In the genomic region with DNA sequence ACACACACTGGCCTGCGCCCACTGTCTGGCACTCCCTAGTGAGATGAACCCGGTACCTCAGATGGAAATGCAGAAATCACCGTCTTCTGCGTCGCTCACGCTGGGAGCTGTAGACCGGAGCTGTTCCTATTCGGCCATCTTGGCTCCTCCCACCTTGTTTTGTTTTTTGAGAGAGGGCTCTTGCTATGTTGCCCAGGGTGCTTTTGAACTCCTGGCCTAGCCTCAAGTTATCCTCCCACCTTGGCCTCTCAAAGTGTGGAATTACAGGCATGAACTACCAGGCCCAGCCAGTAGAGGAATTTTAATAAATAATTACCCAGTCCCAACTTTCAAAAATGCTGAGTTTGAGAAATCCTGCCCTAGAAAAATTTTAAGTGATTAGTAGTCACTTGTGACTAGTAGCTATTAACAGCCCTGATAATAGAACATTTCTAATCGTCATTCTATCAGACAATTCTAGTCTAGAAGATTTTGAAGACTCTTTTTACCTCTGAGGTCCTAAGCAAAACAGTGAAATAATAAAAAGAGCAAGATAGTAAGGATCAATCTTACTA, we compare ENCODE assay signal across 18 cellular contexts. TPM values are rescaled to one million over a fixed set of nuclear protein-coding genes. Genes with fewer than 3 reads are reported as not detected.
DNase-seq lines count a peak whose midpoint lies in the region; ATAC-seq, FAIRE-seq and TF ChIP-seq lines count a peak whose summit lies in the region.
"Had no signal": no experiment of that assay in that cellular context is flagged by ENCODE, and none has a peak within 500 bp of the region (broad histone marks: within the 10 kb centered on the region; RNA-seq: fewer than 3 reads in every experiment).

No MANE protein-coding gene starts in this region.

- H3K27ac Mint-ChIP-seq in CD8-positive, alpha-beta memory T cell: no peak overlapping the region
- H3K27ac Mint-ChIP-seq: CD4-positive, CD25-positive, alpha-beta regulatory T cell had no signal

- no peak for ATAC-seq in K562

- peaks cover 0 to 11% (median 2%) of the 10 kb centered on the region in 3 donors for H3K36me3 Mint-ChIP-seq in CD8-positive, alpha-beta memory T cell
- H3K36me3 Mint-ChIP-seq: CD4-positive, CD25-positive, alpha-beta regulatory T cell had no signal

- no peaks in the 10 kb centered on the region for H3K4me1 Mint-ChIP-seq in CD8-positive, alpha-beta memory T cell
- H3K4me1 Mint-ChIP-seq: CD4-positive, CD25-positive, alpha-beta regulatory T cell had no signal

- DNase-seq in NCI-H146 (lab: John Stamatoyannopoulos, UW) (peak; percentile 6), NCI-H146 treated with DMSO at 0.1 percent for 48 hours (lab: John Stamatoyannopoulos, UW; ENCODE audit: unreplicated experiment) (no peak), DMS53 (lab: John Stamatoyannopoulos, UW) (peak; percentile 79), K562 (ENCODE audit: extremely low read depth in 1 of 4, low spot score in 3 of 4) (no peak), glomerular visceral epithelial cell (ENCODE audit: extremely low spot score) (no peak), GM20000 (ENCODE audit: low spot score) (no peak)
- no peak for DNase-seq in CD8-positive, alpha-beta memory T cell
- DNase-seq: 8988T; ACHN; CD4-positive, CD25-positive, alpha-beta regulatory T cell; DMS153; GF-D8; KBM-7 had no signal

- H3K9me3 Mint-ChIP-seq in CD8-positive, alpha-beta memory T cell: no peaks in the 10 kb centered on the region

- in situ Hi-C loops in K562 (cut with MboI): no loop called here

- 0 out of 2 replicates have a peak, but pooled peaks cover 2% of the 10 kb centered on the region for H3K9me3 ChIP-seq in K562 (replicated peaks; ENCODE audit: control insufficient read depth, insufficient read depth, low read depth, low read length)
- no peaks in the 10 kb centered on the region for H3K9me3 ChIP-seq in CD8-positive, alpha-beta memory T cell (ENCODE audit: low read length)
- H3K9me3 ChIP-seq: HAP-1 had no signal

- H3K4me2 ChIP-seq in K562 (ENCODE audit: insufficient read depth, low read length): no peak overlapping the region
- H3K4me2 ChIP-seq: BLaER1 treated with 17β-estradiol and CSF1 and Interleukin-3, amounts not matched to agents 10 nM and 100 nM had no signal

- no TSS peak for BruUV-seq in K562 (replicated peaks; lab: Mats Ljungman, UMichigan)

- peaks cover 0 to 9% of the 10 kb centered on the region in 2 experiments; a peak in 4 of 5 replicates for H3K4me1 ChIP-seq in K562 (replicated peaks in 1 of 2; ENCODE audit: control insufficient read depth in 2 of 2, insufficient read depth in 2 of 2, low read length in 2 of 2)
- H3K4me1 ChIP-seq in CD8-positive, alpha-beta memory T cell (ENCODE audit: insufficient read depth, low read length): no peaks in the 10 kb centered on the region
- H3K4me1 ChIP-seq: BLaER1 treated with 17β-estradiol and CSF1 and Interleukin-3, amounts not matched to agents 10 nM and 100 nM had no signal

- no peaks in the 10 kb centered on the region for H3K79me2 ChIP-seq in K562 (ENCODE audit: control insufficient read depth, insufficient read depth, low read length)

- no peaks in the 10 kb centered on the region for H3K9me1 ChIP-seq in K562 (ENCODE audit: control insufficient read depth, insufficient read depth, low read length)

- H3K9ac ChIP-seq in K562 (ENCODE audit: insufficient read depth in 1 of 2, low read depth in 2 of 2, low read length in 2 of 2): no peak overlapping the region
- H3K9ac ChIP-seq: BLaER1 treated with 17β-estradiol and CSF1 and Interleukin-3, amounts not matched to agents 10 nM and 100 nM had no signal

- H3K4me3 ChIP-seq in K562: no peak overlapping the region
- no peak overlapping the region for H3K4me3 ChIP-seq in CD8-positive, alpha-beta memory T cell (ENCODE audit: low read length)
- H3K4me3 ChIP-seq: BLaER1 treated with 17β-estradiol and CSF1 and Interleukin-3, amounts not matched to agents 10 nM and 100 nM; HAP-1 had no signal

- H3K27me3 Mint-ChIP-seq in CD8-positive, alpha-beta memory T cell: peaks cover 4 to 16% of the 10 kb centered on the region in 2 donors
- H3K27me3 Mint-ChIP-seq: CD4-positive, CD25-positive, alpha-beta regulatory T cell had no signal

- no peaks in the 10 kb centered on the region for H3K27me3 ChIP-seq in K562 (ENCODE audit: control insufficient read depth in 2 of 2, insufficient read depth in 2 of 2, low read length in 2 of 2)
- no peaks in the 10 kb centered on the region for H3K27me3 ChIP-seq in CD8-positive, alpha-beta memory T cell (ENCODE audit: insufficient read depth, low read length, poor library complexity, severe bottlenecking)
- H3K27me3 ChIP-seq: BLaER1 treated with 17β-estradiol and CSF1 and Interleukin-3, amounts not matched to agents 10 nM and 100 nM had no signal

- no peak for TF ChIP-seq RAD21 in K562 (CRISPR knock-in tag; conservative IDR thresholded peaks at IDR 0.05 in 1 of 2, IDR thresholded peaks at IDR 0.05 in 1 of 2)

- WGBS in K562 (ENCODE audit: insufficient coverage, low coverage, missing lambda C conversion rate): 28% methylated on average over 1 of the region's 9 CpGs

- H2AFZ ChIP-seq in K562 (ENCODE audit: low read depth, low read length): no peak overlapping the region

- CTCF ChIA-PET in K562 (lab: Yijun Ruan, JAX; ENCODE audit: low intra/inter-chr PET ratio): no interaction called here
- CTCF ChIA-PET in CD8-positive, alpha-beta memory T cell (lab: Charles Lee): no interaction called here

- POLR2A ChIA-PET in K562 (lab: Yijun Ruan, JAX): no interaction called here
- POLR2A ChIA-PET in CD8-positive, alpha-beta memory T cell (lab: Charles Lee): no interaction called here

- FAIRE-seq in K562 (lab: Jason Lieb, UNC): no peak
- FAIRE-seq: GM19239, H1, HTR-8/SVneo had no signal

- TF ChIP-seq CTCF in K562 (IDR thresholded peaks at IDR 0.05 in 2 of 3, conservative IDR thresholded peaks at IDR 0.05 in 1 of 3; ENCODE audit: insufficient read depth in 2 of 3, low read depth in 1 of 3, low read length in 3 of 3) (no peak), GM20000 (IDR thresholded peaks at IDR 0.05; ENCODE audit: extremely low read depth, missing control alignments) (no peak)

- no peak for TF ChIP-seq EP300 in K562 (IDR thresholded peaks at IDR 0.05; ENCODE audit: low read length)

- intact Hi-C loops in K562 (cut with micrococcal nuclease): no loop called here

- no peak overlapping the region for H3K27ac ChIP-seq in K562 (ENCODE audit: extremely low read depth, low read depth, low read length)
- no peak overlapping the region for H3K27ac ChIP-seq in CD8-positive, alpha-beta memory T cell (ENCODE audit: low read depth, low read length)
- H3K27ac ChIP-seq: BLaER1 treated with 17β-estradiol and CSF1 and Interleukin-3, amounts not matched to agents 10 nM and 100 nM had no signal

- no peak for TF ChIP-seq POLR2A in K562 (conservative IDR thresholded peaks at IDR 0.05)

- no peaks in the 10 kb centered on the region for H3K36me3 ChIP-seq in K562 (ENCODE audit: control insufficient read depth, insufficient read depth, low read length)
- H3K36me3 ChIP-seq in CD8-positive, alpha-beta memory T cell (ENCODE audit: insufficient read depth, low read length): no peaks in the 10 kb centered on the region
- H3K36me3 ChIP-seq: BLaER1 treated with 17β-estradiol and CSF1 and Interleukin-3, amounts not matched to agents 10 nM and 100 nM; HAP-1 had no signal

- H3K4me3 Mint-ChIP-seq in CD8-positive, alpha-beta memory T cell: no peak overlapping the region
- H3K4me3 Mint-ChIP-seq: CD4-positive, CD25-positive, alpha-beta regulatory T cell had no signal

- H4K20me1 ChIP-seq in K562 (replicated peaks; ENCODE audit: control insufficient read depth, insufficient read depth, low read length): no peaks in the 10 kb centered on the region
- H4K20me1 ChIP-seq: BLaER1 treated with 17β-estradiol and CSF1 and Interleukin-3, amounts not matched to agents 10 nM and 100 nM had no signal

TF ChIP-seq in K562, 482 proteins besides CTCF, POLR2A, EP300 and RAD21 (continues in another document):
- TF ChIP-seq ZZZ3 (IDR thresholded peaks at IDR 0.05): no peak

RNA-seq across cellular contexts. Expression of a gene that starts 30.9 kb away (rescaled TPM):
- 9.7 and 20.5 TPM in 2 replicates for total RNA-seq in K562 (2011; cell fraction: chromatin; rRNA removed; ENCODE audit: low replicate concordance)
- total RNA-seq in K562 (2011; cell fraction: nucleolus; rRNA removed): 8.0 and 10.0 TPM in 2 replicates
- total RNA-seq in K562 (2011; cell fraction: nucleoplasm; rRNA removed): 18.1 and 27.9 TPM in 2 replicates
- 5.2 and 5.3 TPM in 2 replicates for total RNA-seq in K562 (2014; rRNA removed)
- total RNA-seq in K562 (2014; rRNA removed; fragmentation: Illumina TruSeq; extraction: Trizol): 9.3 and 10.1 TPM in 2 replicates
- total RNA-seq in K562 (2015; rRNA removed; fragmentation: Illumina TruSeq; extraction: Trizol): 9.5 and 10.4 TPM in 2 replicates
- 6.5 and 7.1 TPM in 2 replicates for total RNA-seq in K562 (2021)
- polyA plus RNA-seq in K562 (2011; rRNA removed): 6.2 and 6.4 TPM in 2 replicates
- 2.3 and 5.1 TPM in 2 replicates for polyA plus RNA-seq in K562 (2011; cell fraction: cytosol; rRNA removed)
- 7.5 and 11.6 TPM in 2 replicates for polyA plus RNA-seq in K562 (2011; cell fraction: nucleus; rRNA removed)
- polyA plus RNA-seq in K562 (2012): 4.5 and 4.7 TPM in 2 replicates
- 6.7 and 6.8 TPM in 2 replicates for polyA plus RNA-seq in K562 (2014; fragmentation: Illumina TruSeq; extraction: Trizol)
- 1 to 10 TPM; 2.3 to 3.4 TPM for polyA plus RNA-seq in K562 (2014; fragmentation: Nextera tagmentation; extraction: Ambion mirVana)
- 4.9 and 5.7 TPM in 2 replicates for polyA plus RNA-seq in K562 (2014; rRNA removed)
- polyA minus RNA-seq in K562 (2011; rRNA and poly(A)+ RNA removed): 11.2 and 12.1 TPM in 2 replicates
- polyA minus RNA-seq in K562 (2011; cell fraction: cytosol; rRNA and poly(A)+ RNA removed): 4.0 and 4.7 TPM in 2 replicates
- 5.8 and 10.3 TPM in 2 replicates for polyA minus RNA-seq in K562 (2011; cell fraction: nucleus; rRNA and poly(A)+ RNA removed)
- 10 to 100 TPM; 17.0 to 17.5 TPM for total RNA-seq in CD8-positive, alpha-beta memory T cell
- 4.1 TPM for polyA plus RNA-seq in CD8-positive, alpha-beta memory T cell

RNA-seq across cellular contexts. Expression of a gene that starts 49.9 kb away (rescaled TPM):
- not detected in 2 replicates for total RNA-seq in K562 (2011; cell fraction: chromatin; rRNA removed; ENCODE audit: low replicate concordance)
- total RNA-seq in K562 (2011; cell fraction: nucleolus; rRNA removed): not detected in 2 replicates
- not detected in 2 replicates for total RNA-seq in K562 (2011; cell fraction: nucleoplasm; rRNA removed)
- total RNA-seq in K562 (2014; rRNA removed) (not detected in 2 replicates), K562 (2014; rRNA removed; fragmentation: Illumina TruSeq; extraction: Trizol) (not detected in 2 replicates), K562 (2015; rRNA removed; fragmentation: Illumina TruSeq; extraction: Trizol) (not detected in 2 replicates), K562 (2021) (0.18 TPM in 1 of 2 replicates, not detected in the other)
- polyA plus RNA-seq in K562 (2011; rRNA removed) (not detected in 2 replicates), K562 (2014; fragmentation: Illumina TruSeq; extraction: Trizol) (not detected in 2 replicates), K562 (2014; fragmentation: Nextera tagmentation; extraction: Ambion mirVana) (not detected), K562 (2014; rRNA removed) (not detected in 2 replicates)
- not detected in 2 replicates for polyA plus RNA-seq in K562 (2011; cell fraction: cytosol; rRNA removed)
- not detected in 2 replicates for polyA plus RNA-seq in K562 (2011; cell fraction: nucleus; rRNA removed)
- polyA plus RNA-seq in K562 (2012): not detected in 2 replicates
- polyA minus RNA-seq in K562 (2011; rRNA and poly(A)+ RNA removed): not detected in 2 replicates
- not detected in 2 replicates for polyA minus RNA-seq in K562 (2011; cell fraction: cytosol; rRNA and poly(A)+ RNA removed)
- polyA minus RNA-seq in K562 (2011; cell fraction: nucleus; rRNA and poly(A)+ RNA removed): not detected in 2 replicates
- not detected for total RNA-seq in CD8-positive, alpha-beta memory T cell
- polyA plus RNA-seq in CD8-positive, alpha-beta memory T cell: not detected
- total RNA-seq: CD4-positive, CD25-positive, alpha-beta regulatory T cell; H1 had no signal
- polyA plus RNA-seq: CD4-positive, CD25-positive, alpha-beta regulatory T cell; H1 had no signal

Comparison
In these comparisons a context has a peak if more than half of its experiments do, and no peak if none do; other contexts are left out.
1. DNase-seq: peak in NCI-H146 (single experiment) and DMS53 (single experiment); none in NCI-H146 treated with DMSO at 0.1 percent for 48 hours (single experiment), K562 (0 of 4), glomerular visceral epithelial cell (single experiment), CD8-positive, alpha-beta memory T cell (0 of 5) and GM20000 (single experiment).